20 cellular contexts compared by ENCODE assay signal in genomic region chr4:80452055-80452454, GRCh38.
"Had no signal": no experiment of that assay in that cellular context is flagged by ENCODE, and none has a peak within 500 bp of the region (broad histone marks: within the 10 kb centered on the region; RNA-seq: fewer than 3 reads in every experiment).

No MANE protein-coding gene starts in this region.

- ATAC-seq: Panc1, Right ventricle myocardium inferior had no signal

- H3K4me1 ChIP-seq: SJCRH30 had no signal

- H3K9me3 ChIP-seq: SJCRH30 had no signal

- H3K36me3 ChIP-seq: SJCRH30 had no signal

- H3K27me3 ChIP-seq: SJCRH30 had no signal

- H3K27ac ChIP-seq: KMS-11, RWPE1, SJCRH30 had no signal

- DNase-seq: IMR-90, Kasumi-1, MM.1S, NCI-H1092 treated with DMSO at 0.1 percent for 48 hours, NCI-H1436 treated with DMSO at 0.1 percent for 48 hours, NCI-H1694, NCI-H187 treated with DMSO at 0.1 percent for 48 hours, NCI-H2029 treated with DMSO at 0.1 percent for 48 hours, NCI-H2107, NCI-H2227 treated with DMSO at 0.1 percent for 48 hours, NCI-H524, NCI-H526 treated with DMSO at 0.1 percent for 48 hours, NCI-H774, SHP77 treated with DMSO at 0.1 percent for 48 hours, SJCRH30, T-helper 1 cell had no signal

- H3K9ac ChIP-seq: KMS-11 had no signal

- H3K4me3 ChIP-seq: SJCRH30 had no signal

- H3K4me2 ChIP-seq: KMS-11 had no signal
